Comparison of ENCODE assay signal across 8 cellular contexts in the genomic region with DNA sequence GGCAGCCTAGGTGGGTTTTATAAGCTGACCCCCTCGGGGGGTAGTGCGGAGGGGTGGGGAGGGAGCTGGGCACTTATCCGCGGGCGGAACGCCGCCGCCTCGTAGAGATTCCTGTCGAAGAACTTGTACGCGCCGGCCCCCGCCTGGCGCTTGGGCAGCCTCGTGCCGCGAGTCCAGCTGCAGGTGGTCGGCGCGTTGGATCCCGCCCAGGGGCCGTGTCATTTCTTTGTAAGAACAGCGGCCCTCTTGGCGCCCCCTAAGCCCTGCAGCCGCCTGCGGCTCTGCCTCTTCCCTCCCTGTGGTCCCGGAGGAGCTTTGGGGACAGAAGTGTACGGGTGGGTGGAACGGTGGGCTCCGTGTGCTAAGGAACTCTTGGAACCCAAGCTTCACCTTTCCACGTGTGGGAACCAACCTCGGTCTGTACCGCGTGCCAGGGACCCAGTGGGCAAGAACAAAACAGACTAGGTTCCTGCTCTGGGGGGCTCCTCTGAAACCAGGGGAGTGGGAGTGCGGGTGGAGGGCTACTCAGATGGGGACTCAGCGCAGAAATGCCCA. TPM values are rescaled to one million over a fixed set of nuclear protein-coding genes. Genes with fewer than 3 reads are reported as not detected.
DNase-seq lines count a peak whose midpoint lies in the region; ATAC-seq and TF ChIP-seq lines count a peak whose summit lies in the region.

No MANE protein-coding gene starts in this region.

- H3K27me3 Mint-ChIP-seq in natural killer cell (ENCODE audit: low read depth in 2 of 2): peaks cover 13 to 16% of the 10 kb centered on the region in 2 donors

- H3K4me3 ChIP-seq in BJ (ENCODE audit: low read depth, low read length): peak overlapping the region; percentile 70
- H3K4me3 ChIP-seq in PC-3 (ENCODE audit: low read length): peak overlapping the region; percentile 80
- H3K4me3 ChIP-seq in esophagus (ENCODE audit: low read depth in 1 of 2, low read length in 2 of 2): peak overlapping the region; percentile 75 to 80

- no peaks in the 10 kb centered on the region for H3K9me3 Mint-ChIP-seq in natural killer cell

- no peaks in the 10 kb centered on the region for H3K9me2 ChIP-seq in PC-3 (replicated peaks; ENCODE audit: low read length)

- peak overlapping the region; percentile 64 for H3K4me3 Mint-ChIP-seq in natural killer cell

- DNase-seq in BJ (ENCODE audit: low read depth) (no peak), PC-3 (peak; percentile 18), natural killer cell (no peak), germinal center (ENCODE audit: low spot score) (no peak), caudate nucleus (lab: John Stamatoyannopoulos, UW) (no peak)

- H3K4me1 ChIP-seq in PC-3 (ENCODE audit: insufficient read depth, low read length): peaks cover 30% of the 10 kb centered on the region
- peaks cover 13 to 59% of the 10 kb centered on the region in 2 donors for H3K4me1 ChIP-seq in esophagus (ENCODE audit: control insufficient read depth in 2 of 2, insufficient read depth in 2 of 2, low read length in 1 of 2)

- BruUV-seq in PC-3 (replicated peaks; lab: Mats Ljungman, UMichigan): TSS peak; percentile 41

- H3K27ac ChIP-seq in PC-3 (ENCODE audit: low read length) (no peak overlapping the region), esophagus (ENCODE audit: low read depth in 2 of 2, low read length in 1 of 2) (peak overlapping the region; percentile 93 to 97), caudate nucleus (ENCODE audit: low read depth, low read length) (no peak overlapping the region)

- WGBS in esophagus, 2 donors: 5 to 7% methylated on average over 33 to 37 of the region's 37 CpGs

- intact Hi-C loops in PC-3 (cut with micrococcal nuclease) (no loop called here), natural killer cell (cut with micrococcal nuclease) (loop anchor here (5.0 kb wide), 1 partner anchor 284 kb away; no protein-coding TSS in a partner anchor)

- H3K27me3 ChIP-seq in BJ (ENCODE audit: control insufficient read depth, insufficient read depth, low read length) (no peaks in the 10 kb centered on the region), PC-3 (ENCODE audit: low read length) (no peaks in the 10 kb centered on the region), esophagus (ENCODE audit: control insufficient read depth in 1 of 2, insufficient read depth in 2 of 2, low read length in 2 of 2) (no peaks in the 10 kb centered on the region)

- H3F3A ChIP-seq in PC-3 (ENCODE audit: low read length, unreplicated experiment): peaks cover 4% of the 10 kb centered on the region

- H3K4me1 Mint-ChIP-seq in natural killer cell: peaks cover 0 to 13% of the 10 kb centered on the region in 2 donors

- no peak overlapping the region for H3K27ac Mint-ChIP-seq in natural killer cell

- CTCF ChIA-PET in BJ (lab: Yijun Ruan, JAX) (interaction anchor here (0.8 to 3.4 kb wide), 10 partner anchors 10 to 286 kb away, joined by 3 to 50 read pairs (median 4); no protein-coding TSS in a partner anchor), PC-3 (lab: Charles Lee) (no interaction called here)

- POLR2A ChIA-PET in BJ (lab: Charles Lee): interaction anchor here (0.6 kb wide), 1 partner anchor 66 kb away, joined by 12 read pairs; no protein-coding TSS in a partner anchor
- POLR2A ChIA-PET in PC-3 (lab: Charles Lee; ENCODE audit: unreplicated experiment): interaction anchor here (1.6 kb wide), 1 partner anchor 67 kb away, joined by 11 read pairs; no protein-coding TSS in a partner anchor

- peaks cover 27% of the 10 kb centered on the region for H4K20me1 ChIP-seq in PC-3 (ENCODE audit: low read length)

- H3K36me3 ChIP-seq in BJ (ENCODE audit: control insufficient read depth, insufficient read depth, low read length) (peaks cover 8% of the 10 kb centered on the region), PC-3 (ENCODE audit: low read depth, low read length) (no peaks in the 10 kb centered on the region), esophagus (ENCODE audit: control insufficient read depth in 2 of 2, insufficient read depth in 2 of 2, low read length in 1 of 2) (no peaks in the 10 kb centered on the region)

- ATAC-seq in PC-3 (no peak), natural killer cell (no peak), HG02840 (IDR thresholded peaks at IDR 0.05; ENCODE audit: low FRiP score, unreplicated experiment) (no peak), GM21576 (IDR thresholded peaks at IDR 0.05; ENCODE audit: unreplicated experiment) (no peak)

- peaks cover 35% of the 10 kb centered on the region for H3K79me2 ChIP-seq in PC-3 (ENCODE audit: low read length)

- no peaks in the 10 kb centered on the region for H3K36me3 Mint-ChIP-seq in natural killer cell

- no peaks in the 10 kb centered on the region for H3K9me3 ChIP-seq in PC-3 (ENCODE audit: low read length)
- no peaks in the 10 kb centered on the region for H3K9me3 ChIP-seq in esophagus (ENCODE audit: control insufficient read depth in 2 of 2, insufficient read depth in 1 of 2, low read depth in 1 of 2, low read length in 1 of 2)

- no peak overlapping the region for H2AFZ ChIP-seq in PC-3 (ENCODE audit: low read length)

- TF ChIP-seq CTCF in BJ (IDR thresholded peaks at IDR 0.05; ENCODE audit: insufficient read depth, low read depth, low read length) (peak; percentile 20; the same call in 1 of the 2 replicates), PC-3 (conservative IDR thresholded peaks at IDR 0.05; ENCODE audit: low read depth, low read length) (no peak), natural killer cell (IDR thresholded peaks at IDR 0.05) (no peak)

- H3K9ac ChIP-seq in PC-3 (ENCODE audit: low read length): peak overlapping the region; percentile 83

- peak overlapping the region; percentile 97 for H3K4me2 ChIP-seq in PC-3 (ENCODE audit: low read length)

RNA-seq across cellular contexts. Expression of gene GPC1, which starts 1.2 kb away (rescaled TPM):
- polyA plus RNA-seq in BJ (2011; rRNA removed) (62.9 and 126 TPM in 2 replicates), esophagus (10 to 100 TPM; 57.9 to 82.0 TPM)
- polyA minus RNA-seq in BJ (2011; rRNA and poly(A)+ RNA removed): 50.6 and 63.2 TPM in 2 replicates
- total RNA-seq in PC-3 (2014; rRNA removed) (37.1 and 56.7 TPM in 2 replicates), natural killer cell (1 to 10 TPM in 1 of 3 donors, under 1 TPM in 2; 0.79 to 1.4 (median 0.94) TPM)

Comparison
In these comparisons a context has a peak if more than half of its experiments do, and no peak if none do; other contexts are left out.
1. H3K27ac ChIP-seq: peak in esophagus (2 of 2); none in PC-3 (single experiment) and caudate nucleus (single experiment).
2. RNA of gene GPC1, which starts 1.2 kb away (total RNA-seq): 37.1 to 56.7 TPM in PC-3; 0.79 to 1.4 TPM in natural killer cell; every median in the first group is over 10 times any median in the second.
3. Peak in every context shown above with its lines, with median percentiles within 50 percentile points of each other: H3K4me3 ChIP-seq.